In the genomic region with DNA sequence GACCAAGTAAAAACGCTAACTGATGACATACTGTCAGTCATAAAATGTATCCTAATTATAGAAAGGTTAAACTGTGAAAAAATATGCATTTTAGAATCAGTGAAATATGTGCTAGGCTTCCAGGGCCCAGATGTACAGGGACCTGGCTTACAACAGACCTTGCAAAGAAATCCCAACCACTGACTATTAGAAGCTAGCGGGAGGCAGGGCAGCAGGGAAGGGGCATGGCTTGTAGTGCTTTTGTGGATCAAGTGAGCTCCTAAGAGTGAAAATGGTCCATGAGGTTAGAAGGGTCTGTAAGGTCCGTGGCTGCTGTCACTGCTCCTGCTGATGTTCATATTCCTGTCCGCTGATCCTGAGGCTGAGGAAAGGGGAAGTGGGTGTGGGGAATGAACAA, we compare ENCODE assay signal across 8 cellular contexts. TPM values are rescaled to one million over a fixed set of nuclear protein-coding genes. Genes with fewer than 3 reads are reported as not detected.
DNase-seq lines count a peak whose midpoint lies in the region; ATAC-seq and TF ChIP-seq lines count a peak whose summit lies in the region.
"Not testable (repeated sequence)": the region's sequence is repeated elsewhere in the genome, so short reads cannot be mapped to it uniquely, and the experiment has no call there.

No MANE protein-coding gene starts in this region.

- peak; percentile 7 for ATAC-seq in GM18868 (IDR thresholded peaks at IDR 0.05; ENCODE audit: unreplicated experiment)
- peak; percentile 20 for ATAC-seq in HG03342 (IDR thresholded peaks at IDR 0.05; ENCODE audit: unreplicated experiment)
- not testable (repeated sequence) for ATAC-seq in upper lobe of left lung (ENCODE audit: low FRiP score in 2 of 2)

- not testable (repeated sequence) for H3K36me3 ChIP-seq in mesenchymal stem cell (ENCODE audit: control insufficient read depth in 1 of 2, insufficient read depth in 2 of 2, low read depth in 1 of 2, low read length in 2 of 2); upper lobe of left lung

- not testable (repeated sequence) for H2BK120ac ChIP-seq in mesenchymal stem cell (ENCODE audit: low read depth, low read length)

- not testable (repeated sequence) for H2BK12ac ChIP-seq in mesenchymal stem cell (ENCODE audit: low read length in 2 of 2)

- not testable (repeated sequence) for H4K91ac ChIP-seq in mesenchymal stem cell (ENCODE audit: low read length)

- not testable (repeated sequence) for H3K23ac ChIP-seq in mesenchymal stem cell (ENCODE audit: low read length in 2 of 2)

- peak overlapping the region; percentile 66 for H3K9ac ChIP-seq in mesenchymal stem cell (ENCODE audit: low read length)

- not testable (repeated sequence) for H3K36me3 Mint-ChIP-seq in progenitor cell of endocrine pancreas (ENCODE audit: insufficient read depth)

- not testable (repeated sequence) for H3K9me3 ChIP-seq in mesenchymal stem cell (ENCODE audit: control insufficient read depth, low read length); upper lobe of left lung

- not testable (repeated sequence) for TF ChIP-seq POLR2A in upper lobe of left lung (IDR thresholded peaks at IDR 0.05)

- 25% methylated on average over 2 of the region's 4 CpGs for WGBS in mesenchymal stem cell
- 70 to 77% methylated on average over 2 of the region's 4 CpGs for WGBS in upper lobe of left lung, 2 donors

- not testable (repeated sequence) for H3K27me3 ChIP-seq in mesenchymal stem cell (ENCODE audit: control insufficient read depth in 1 of 2, insufficient read depth in 1 of 2, low read length in 2 of 2); upper lobe of left lung

- not testable (repeated sequence) for H3K79me1 ChIP-seq in mesenchymal stem cell (replicated peaks; ENCODE audit: low read length, poor library complexity, severe bottlenecking)

- H3K27me3 Mint-ChIP-seq in progenitor cell of endocrine pancreas, result not testable (repeated sequence)

- not testable (repeated sequence) for H2BK5ac ChIP-seq in mesenchymal stem cell (ENCODE audit: low read depth, low read length, poor library complexity, severe bottlenecking)

- in situ Hi-C loops in SK-MEL-5 (cut with HindIII; ENCODE audit: low pct_unique_long_range_greater_than_20kb, low sequenced_read_pairs), result not testable (repeated sequence)

- H3K4me3 Mint-ChIP-seq in progenitor cell of endocrine pancreas (ENCODE audit: low read depth), result not testable (repeated sequence)

- not testable (repeated sequence) for H3K18ac ChIP-seq in mesenchymal stem cell (ENCODE audit: low read depth in 1 of 2, low read length in 2 of 2)

- peaks cover 12% of the 10 kb centered on the region for H3K4me1 Mint-ChIP-seq in progenitor cell of endocrine pancreas (ENCODE audit: low read depth)

- peak; percentile 33 for DNase-seq in SK-MEL-5 (ENCODE audit: low read depth, low spot score)
- DNase-seq in cardiac fibroblast (ENCODE audit: low read depth in 2 of 2), result peak; percentile 9 to 14
- DNase-seq in foreskin melanocyte, result peak; percentile 9
- DNase-seq in mesenchymal stem cell, result peak; percentile 18
- DNase-seq in progenitor cell of endocrine pancreas (ENCODE audit: low spot score, unreplicated experiment); upper lobe of left lung: not testable (repeated sequence)

- peak overlapping the region; percentile 34 for H3K4me2 ChIP-seq in mesenchymal stem cell (ENCODE audit: low read length, poor library complexity, severe bottlenecking)

- H3K27ac Mint-ChIP-seq in progenitor cell of endocrine pancreas, result peak overlapping the region; percentile 86

- H3K14ac ChIP-seq in mesenchymal stem cell (ENCODE audit: low read length in 2 of 2), result not testable (repeated sequence)

- not testable (repeated sequence) for H3K27ac ChIP-seq in mesenchymal stem cell (ENCODE audit: low read length, poor library complexity, severe bottlenecking)
- peak overlapping the region; percentile 33 to 74 (median 58) for H3K27ac ChIP-seq in upper lobe of left lung

- H3K4me3 ChIP-seq in cardiac fibroblast (replicated peaks in 1 of 2; ENCODE audit: low read depth in 2 of 2, low read length in 2 of 2); mesenchymal stem cell (ENCODE audit: insufficient read depth in 1 of 2, low read depth in 1 of 2, low read length in 2 of 2): not testable (repeated sequence)
- peak overlapping the region in 2 of 4 donors; percentile 29 for H3K4me3 ChIP-seq in upper lobe of left lung

- H2AFZ ChIP-seq in mesenchymal stem cell (ENCODE audit: low read depth, low read length), result not testable (repeated sequence)

- H3K4me1 ChIP-seq in mesenchymal stem cell (ENCODE audit: control insufficient read depth, insufficient read depth, low read depth, low read length), result not testable (repeated sequence)
- peaks cover 0 to 14% (median 11%) of the 10 kb centered on the region in 4 donors for H3K4me1 ChIP-seq in upper lobe of left lung

- TF ChIP-seq CTCF in cardiac fibroblast (IDR thresholded peaks at IDR 0.05; ENCODE audit: low read depth, low read length); progenitor cell of endocrine pancreas (IDR thresholded peaks at IDR 0.05; ENCODE audit: unreplicated experiment); upper lobe of left lung (IDR thresholded peaks at IDR 0.05): not testable (repeated sequence)

- H4K8ac ChIP-seq in mesenchymal stem cell (ENCODE audit: low read length), result not testable (repeated sequence)

- not testable (repeated sequence) for H2AK5ac ChIP-seq in mesenchymal stem cell (ENCODE audit: low read length, severe bottlenecking)

- not testable (repeated sequence) for TF ChIP-seq EP300 in upper lobe of left lung (IDR thresholded peaks at IDR 0.05)

- H3K4ac ChIP-seq in mesenchymal stem cell (ENCODE audit: low read depth in 1 of 2, low read length in 2 of 2), result not testable (repeated sequence)

- H2BK15ac ChIP-seq in mesenchymal stem cell (ENCODE audit: low read depth, poor library complexity, severe bottlenecking), result not testable (repeated sequence)

- H3K9me3 Mint-ChIP-seq in progenitor cell of endocrine pancreas (ENCODE audit: low read depth), result not testable (repeated sequence)

RNA-seq across cellular contexts. Expression of a gene that starts 40.7 kb away (rescaled TPM):
- 178 and 191 TPM in 2 replicates for total RNA-seq in SK-MEL-5 (2014; rRNA removed; shearing (Covaris generic))
- 231 and 250 TPM in 2 replicates for polyA plus RNA-seq in SK-MEL-5 (2015; cell fraction: cytosol; rRNA removed)
- polyA plus RNA-seq in SK-MEL-5 (2015; cell fraction: nucleus; rRNA removed), result 62.7 and 81.5 TPM in 2 replicates
- 165 TPM for polyA plus RNA-seq in mesenchymal stem cell (2013, experiment 1 of 2)
- 168 TPM for polyA plus RNA-seq in mesenchymal stem cell (2013, experiment 2 of 2)
- total RNA-seq in progenitor cell of endocrine pancreas (86.4 and 90.7 TPM in 2 replicates), upper lobe of left lung (100 to 1,000 TPM; 117 to 262 (median 136) TPM)
